8 cellular contexts compared by ENCODE assay signal in the genomic region with DNA sequence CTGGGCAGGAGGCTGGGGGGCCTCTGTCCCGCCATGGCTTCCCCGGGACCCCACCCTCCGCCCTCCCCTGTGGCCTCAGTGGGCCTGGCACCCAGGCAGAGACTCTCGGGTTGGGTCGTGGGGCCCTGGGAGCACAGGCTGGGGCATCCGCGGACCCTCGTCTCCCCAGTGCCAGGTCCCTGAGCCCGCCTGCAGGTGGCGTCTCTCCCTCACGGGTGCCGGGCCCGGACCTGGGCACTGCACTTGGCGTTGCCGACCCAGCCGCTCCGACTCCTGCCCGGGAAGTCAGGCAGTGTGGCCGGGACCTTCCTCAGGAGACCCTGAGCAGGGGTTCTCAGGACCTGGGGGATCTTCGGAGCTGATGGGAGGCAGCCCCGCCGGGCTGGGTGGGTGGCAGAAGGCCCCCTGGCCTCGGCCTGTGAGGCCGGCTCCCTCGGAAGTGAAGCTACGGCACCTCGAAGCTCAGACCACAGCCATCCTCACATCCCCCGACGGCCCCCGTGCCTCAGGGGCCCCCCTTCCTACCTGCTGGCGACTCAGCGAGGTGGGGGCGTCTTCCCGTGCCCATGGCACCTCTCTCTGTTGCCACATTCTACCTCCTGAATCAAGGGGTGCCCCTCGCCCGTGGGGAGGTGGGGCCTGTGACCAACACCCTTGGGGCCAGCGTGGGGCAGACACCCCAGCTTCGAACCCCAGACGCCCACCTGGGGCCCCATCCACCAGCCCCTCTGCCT. TPM values are rescaled to one million over a fixed set of nuclear protein-coding genes. Genes with fewer than 3 reads are reported as not detected.
A peak's percentile ranks its signal among the peaks of the same experiment; 100 is the strongest.
DNase-seq lines count a peak whose midpoint lies in the region; TF ChIP-seq lines count a peak whose summit lies in the region.

No MANE protein-coding gene starts in this region.

- 13 to 57% (median 17%) methylated on average over 6 to 39 of the region's 39 CpGs for WGBS in adrenal gland, 4 donors
- WGBS in urinary bladder, result 17% methylated on average over 39 of the region's 39 CpGs

- H3K4me1 ChIP-seq in adrenal gland (replicated peaks in 1 of 2), result peaks cover 0 to 6% of the 10 kb centered on the region in 2 donors
- H3K4me1 ChIP-seq in left ventricle myocardium inferior, result peaks cover 10% of the 10 kb centered on the region
- no peaks in the 10 kb centered on the region for H3K4me1 ChIP-seq in urinary bladder (ENCODE audit: insufficient read depth)

- H3K27me3 ChIP-seq in adrenal gland, result no peaks in the 10 kb centered on the region
- peaks cover 46% of the 10 kb centered on the region for H3K27me3 ChIP-seq in left ventricle myocardium inferior (ENCODE audit: low read depth)

- no peaks in the 10 kb centered on the region for H3K36me3 ChIP-seq in adrenal gland (replicated peaks in 1 of 2)
- H3K36me3 ChIP-seq in left ventricle myocardium inferior, result no peaks in the 10 kb centered on the region
- no peaks in the 10 kb centered on the region for H3K36me3 ChIP-seq in urinary bladder (ENCODE audit: insufficient read depth)

- H3K27ac ChIP-seq in adrenal gland (no peak overlapping the region), left ventricle myocardium inferior (replicated peaks) (no peak overlapping the region), urinary bladder (ENCODE audit: low read depth) (no peak overlapping the region)

- DNase-seq in A172 (ENCODE audit: low spot score) (peak; percentile 19), KG1 (lab: John Stamatoyannopoulos, UW) (peak; percentile 32), T follicular helper cell (ENCODE audit: low read depth) (peak; percentile 72), adrenal gland (peak; percentile 74 to 86 (median 85)), left ventricle myocardium inferior (peak; percentile 80), putamen (ENCODE audit: low spot score) (peak; percentile 70)

- H3K4me3 ChIP-seq in adrenal gland, result peak overlapping the region in 1 of 4 donors; percentile 47
- peak overlapping the region; percentile 44 for H3K4me3 ChIP-seq in left ventricle myocardium inferior
- peak overlapping the region; percentile 10 for H3K4me3 ChIP-seq in urinary bladder (ENCODE audit: low read depth, low read length)

- TF ChIP-seq POLR2A in adrenal gland (IDR thresholded peaks at IDR 0.05), result no peak

- no peaks in the 10 kb centered on the region for H3K9me3 ChIP-seq in adrenal gland (replicated peaks in 1 of 3)
- H3K9me3 ChIP-seq in left ventricle myocardium inferior (replicated peaks), result no peaks in the 10 kb centered on the region

- TF ChIP-seq CTCF in GM12873 (IDR thresholded peaks at IDR 0.05; ENCODE audit: insufficient read depth, low read depth, low read length, missing control alignments) (peak; percentile 88), adrenal gland (IDR thresholded peaks at IDR 0.05) (peak; percentile 87 to 94 (median 90)), left ventricle myocardium inferior (IDR thresholded peaks at IDR 0.05; ENCODE audit: borderline replicate concordance) (peak; percentile 93)

- intact Hi-C loops in adrenal gland (cut with DNase I), result loop anchor here in 1 of 2 donors (2.0 kb wide), 1 partner anchor 169 kb away; no protein-coding TSS in a partner anchor
- intact Hi-C loops in left ventricle myocardium inferior (cut with micrococcal nuclease), result no loop called here

RNA-seq across cellular contexts. Expression of a gene that starts 6.4 kb away (rescaled TPM):
- 8.2 and 10.0 TPM in 2 replicates for total RNA-seq in A172 (2014; rRNA removed; shearing (Covaris generic))
- total RNA-seq in adrenal gland, result 10 to 100 TPM in 5 of 8 donors, 1 to 10 TPM in 3; 5.4 to 17.3 (median 11.3) TPM
- polyA plus RNA-seq in adrenal gland, result 10 to 100 TPM in 2 of 3 donors, under 1 TPM in 1; 0.55 to 54.3 (median 25.5) TPM
- 3.8 TPM for total RNA-seq in left ventricle myocardium inferior
- 7.1 TPM for total RNA-seq in urinary bladder
- 12.6 TPM for polyA plus RNA-seq in urinary bladder

RNA-seq across cellular contexts. Expression of a gene that starts 48.1 kb away (rescaled TPM):
- not detected in 2 replicates for total RNA-seq in A172 (2014; rRNA removed; shearing (Covaris generic))
- total RNA-seq in adrenal gland (not detected), left ventricle myocardium inferior (not detected), urinary bladder (2.7 TPM)
- polyA plus RNA-seq in adrenal gland (under 1 TPM in 1 of 3 donors, not detected in 2; 0.03 TPM), urinary bladder (0.73 TPM)

RNA-seq across cellular contexts. Expression of a gene that starts 51.4 kb away (rescaled TPM):
- total RNA-seq in A172 (2014; rRNA removed; shearing (Covaris generic)), result not detected in 2 replicates
- total RNA-seq in adrenal gland, result not detected
- polyA plus RNA-seq in adrenal gland, result under 1 TPM in 2 of 3 donors, not detected in 1; 0.32 to 0.44 TPM
- total RNA-seq in left ventricle myocardium inferior, result not detected
- total RNA-seq in urinary bladder, result not detected
- 0.08 TPM for polyA plus RNA-seq in urinary bladder

Comparison
In these comparisons a context has a peak if more than half of its experiments do, and no peak if none do; other contexts are left out.
1. DNase-seq: peak in every context shown above with its lines; median percentile 85 in adrenal gland; 80 in left ventricle myocardium inferior; 72 in T follicular helper cell; 70 in putamen; 32 in KG1; 19 in A172.